ENCODE assay signal across 13 cellular contexts in genomic region chr21:43851593-43851992, GRCh38. TPM values are rescaled to one million over a fixed set of nuclear protein-coding genes. Genes with fewer than 3 reads are reported as not detected.
DNase-seq lines count a peak whose midpoint lies in the region; FAIRE-seq and TF ChIP-seq lines count a peak whose summit lies in the region.
"Had no signal": no experiment of that assay in that cellular context is flagged by ENCODE, and none has a peak within 500 bp of the region (broad histone marks: within the 10 kb centered on the region; RNA-seq: fewer than 3 reads in every experiment).

No MANE protein-coding gene starts in this region.

- H3K4me3 ChIP-seq in A673 (ENCODE audit: low read depth, low read length, poor library complexity, severe bottlenecking) (no peak overlapping the region), H1 (ENCODE audit: extremely low read depth in 1 of 4, insufficient read depth in 2 of 4, low read depth in 3 of 4, low read length in 4 of 4) (no peak overlapping the region), suprapubic skin (no peak overlapping the region)

- TF ChIP-seq CTCF in A673 (conservative IDR thresholded peaks at IDR 0.05; ENCODE audit: low read depth, low read length) = no peak
- TF ChIP-seq CTCF in H1 (IDR thresholded peaks at IDR 0.05; ENCODE audit: control extremely low read depth in 1 of 3, insufficient read depth in 1 of 3, low read depth in 1 of 3, low read length in 3 of 3) = no peak
- TF ChIP-seq CTCF in suprapubic skin (IDR thresholded peaks at IDR 0.05) = no peak

- H3K36me3 ChIP-seq in A673 (ENCODE audit: insufficient read depth, low read length, poor library complexity, severe bottlenecking) (no peaks in the 10 kb centered on the region), H1 (ENCODE audit: control insufficient read depth in 2 of 4, insufficient read depth in 4 of 4, low read length in 3 of 4) (no peaks in the 10 kb centered on the region), suprapubic skin (no peaks in the 10 kb centered on the region)

- TF ChIP-seq RAD21 in H1 (IDR thresholded peaks at IDR 0.05 in 1 of 2, conservative IDR thresholded peaks at IDR 0.05 in 1 of 2; ENCODE audit: low read depth in 2 of 2, low read length in 2 of 2) = no peak

- no TSS peak for BruUV-seq in A673 (replicated peaks; lab: Mats Ljungman, UMichigan)

- no peak overlapping the region for H3K18ac ChIP-seq in H1 (ENCODE audit: extremely low read depth, low read length)

- H4K20me1 ChIP-seq in H1 (replicated peaks in 1 of 2; ENCODE audit: control insufficient read depth in 1 of 2, insufficient read depth in 2 of 2, low read length in 2 of 2) = no peaks in the 10 kb centered on the region

- H3K79me2 ChIP-seq in H1 (ENCODE audit: control insufficient read depth in 1 of 2, insufficient read depth in 2 of 2, low read length in 2 of 2) = no peaks in the 10 kb centered on the region

- H2BK120ac ChIP-seq in H1 (replicated peaks; ENCODE audit: low read depth, low read length) = no peak overlapping the region

- H3K23me2 ChIP-seq in H1 (ENCODE audit: low read depth, low read length) = no peaks in the 10 kb centered on the region

- POLR2A ChIA-PET in A673 (lab: Charles Lee; ENCODE audit: low non-redundant PET) (no interaction called here), H1 (lab: Charles Lee; ENCODE audit: partially characterized antibody) (no interaction called here)

- H3K9ac ChIP-seq in H1 (replicated peaks in 1 of 4; ENCODE audit: extremely low read depth in 1 of 4, low read depth in 3 of 4, low read length in 3 of 4) = no peak overlapping the region

- no peak overlapping the region for H4K5ac ChIP-seq in H1 (ENCODE audit: insufficient read length, low read depth, low read length)

- H3K79me1 ChIP-seq in H1 (ENCODE audit: low read depth, low read length) = no peaks in the 10 kb centered on the region

- H3K4ac ChIP-seq in H1 (replicated peaks; ENCODE audit: insufficient read length, low read depth, low read length) = no peak overlapping the region

- TF ChIP-seq POLR2A in H1 (IDR thresholded peaks at IDR 0.05; ENCODE audit: control extremely low read depth in 1 of 2, low read depth in 2 of 2, low read length in 2 of 2) = no peak
- TF ChIP-seq POLR2A in suprapubic skin (IDR thresholded peaks at IDR 0.05) = no peak

- no peak overlapping the region for H3K56ac ChIP-seq in H1 (replicated peaks; ENCODE audit: insufficient read length, low read depth, low read length)

- 0 out of 2 replicates have a peak overlapping the region, but pooled peaks have one; percentile 29 for H2BK15ac ChIP-seq in H1 (ENCODE audit: low read length)

- H3K9me3 ChIP-seq in A673 (ENCODE audit: low read depth, low read length, poor library complexity, severe bottlenecking) = no peaks in the 10 kb centered on the region
- H3K9me3 ChIP-seq in H1 (ENCODE audit: insufficient read depth in 2 of 2, low read depth in 1 of 2, low read length in 1 of 2) = no peaks in the 10 kb centered on the region; a peak in 1 of 4 replicates
- no peaks in the 10 kb centered on the region for H3K9me3 ChIP-seq in suprapubic skin

- H2BK5ac ChIP-seq in H1 (ENCODE audit: low read depth, low read length) = no peak overlapping the region

- H4K91ac ChIP-seq in H1 (replicated peaks; ENCODE audit: insufficient read length, low read length) = no peak overlapping the region

- no peak overlapping the region for H4K8ac ChIP-seq in H1 (ENCODE audit: extremely low read depth, insufficient read depth, low read length)

- H3K4me1 ChIP-seq in A673 (ENCODE audit: insufficient read depth, low read length, poor library complexity, severe bottlenecking) = no peaks in the 10 kb centered on the region
- no peaks in the 10 kb centered on the region for H3K4me1 ChIP-seq in H1 (replicated peaks in 1 of 4; ENCODE audit: control insufficient read depth in 3 of 4, insufficient read depth in 4 of 4, low read length in 3 of 4)
- peaks cover 6% of the 10 kb centered on the region for H3K4me1 ChIP-seq in suprapubic skin

- no peak overlapping the region for H2AFZ ChIP-seq in H1 (ENCODE audit: low read length)

- H3K14ac ChIP-seq in H1 (ENCODE audit: insufficient read length) = no peak overlapping the region

- H3K27me3 ChIP-seq in A673 (replicated peaks; ENCODE audit: insufficient read depth, low read depth, low read length, poor library complexity) = no peaks in the 10 kb centered on the region
- no peaks in the 10 kb centered on the region for H3K27me3 ChIP-seq in H1 (replicated peaks in 1 of 4; ENCODE audit: control insufficient read depth in 3 of 4, extremely low read depth in 1 of 4, insufficient read depth in 3 of 4, low read length in 3 of 4)
- H3K27me3 ChIP-seq in suprapubic skin = no peaks in the 10 kb centered on the region

- H2AK5ac ChIP-seq in H1 (ENCODE audit: low read depth, low read length) = no peak overlapping the region

- CTCF ChIA-PET in A673 (lab: Charles Lee) (no interaction called here), H1 (lab: Charles Lee; ENCODE audit: partially characterized antibody) (interaction anchor here (1.1 to 10.4 kb wide), 4 partner anchors 14 to 124 kb away, joined by 3 to 73 read pairs (median 4); no protein-coding TSS in a partner anchor)

- WGBS in H1 (ENCODE audit: extremely low coverage in 1 of 2, insufficient coverage in 1 of 2, insufficient read length in 1 of 2, insufficient replicate concordance in 2 of 2, low coverage in 1 of 2, low lambda C conversion rate in 2 of 2, missing lambda C conversion rate in 1 of 2), 2 experiments = 91% methylated on average over 12 of the region's 12 CpGs; no CpG with 5 or more reads in 1 of the 2 experiments
- WGBS in suprapubic skin = 74% methylated on average over 6 of the region's 12 CpGs

- no peak overlapping the region for H3K4me2 ChIP-seq in H1 (ENCODE audit: insufficient read depth in 1 of 2, low read depth in 2 of 2, low read length in 2 of 2)

- H3K23ac ChIP-seq in H1 (ENCODE audit: insufficient read length) = no peak overlapping the region

- H2BK20ac ChIP-seq in H1 (ENCODE audit: low read length) = no peak overlapping the region

- TF ChIP-seq EP300 in H1 (IDR thresholded peaks at IDR 0.05; ENCODE audit: borderline replicate concordance in 1 of 2, low read depth in 2 of 2, low read length in 2 of 2) (no peak), suprapubic skin (IDR thresholded peaks at IDR 0.05) (no peak)

- DNase-seq in A673 (ENCODE audit: low spot score) = peak; percentile 45
- DNase-seq in DMS 273 treated with DMSO at 0.1 percent for 48 hours (lab: John Stamatoyannopoulos, UW) = peak; percentile 28
- DNase-seq in NCI-H2227 (lab: John Stamatoyannopoulos, UW; ENCODE audit: unreplicated experiment) = peak; percentile 71
- DNase-seq in H1 (ENCODE audit: low read depth in 1 of 2, low spot score in 2 of 2) = no peak
- DNase-seq in suprapubic skin (ENCODE audit: low spot score in 2 of 2) = no peak
- no peak for DNase-seq in foreskin melanocyte
- DNase-seq in effector CD4-positive, alpha-beta T cell = no peak
- DNase-seq: H9, Karpas-422, NCI-H1105 treated with DMSO at 0.1 percent for 48 hours, NCI-H774, SHP77 had no signal

- H3K27ac ChIP-seq in A673 (ENCODE audit: low read depth, low read length, poor library complexity, severe bottlenecking) (no peak overlapping the region), H1 (ENCODE audit: low read depth, low read length) (no peak overlapping the region), suprapubic skin (no peak overlapping the region)

- no peak for FAIRE-seq in H1 (lab: Jason Lieb, UNC)
- FAIRE-seq: RCC 7860 had no signal

- no peak overlapping the region for H2BK12ac ChIP-seq in H1 (ENCODE audit: low read depth, low read length)

- intact Hi-C loops in A673 (cut with micrococcal nuclease; ENCODE audit: unreplicated experiment) = no loop called here

TF ChIP-seq in H1, 55 proteins besides CTCF, POLR2A, EP300 and RAD21:
- no peak for TF ChIP-seq KDM5A (IDR thresholded peaks at IDR 0.05; ENCODE audit: low read length)
- no peak for TF ChIP-seq ATF3 (IDR thresholded peaks at IDR 0.05; ENCODE audit: insufficient read depth, low read depth, low read length)
- TF ChIP-seq SUZ12 (IDR thresholded peaks at IDR 0.05; ENCODE audit: low read length) = no peak
- TF ChIP-seq BCL11A (IDR thresholded peaks at IDR 0.05; ENCODE audit: low read depth in 2 of 2, low read length in 2 of 2) = no peak
- no peak for TF ChIP-seq JUN (IDR thresholded peaks at IDR 0.05; ENCODE audit: low read depth, low read length)
- TF ChIP-seq PHF8 (conservative IDR thresholded peaks at IDR 0.05; ENCODE audit: low read depth, low read length) = no peak
- no peak for TF ChIP-seq ZNF274 (IDR thresholded peaks at IDR 0.05; ENCODE audit: borderline replicate concordance, extremely low read depth, low read length)
- TF ChIP-seq TEAD4 (IDR thresholded peaks at IDR 0.05; ENCODE audit: low read depth, low read length) = no peak
- TF ChIP-seq CHD2 (IDR thresholded peaks at IDR 0.05; ENCODE audit: low read length) = no peak
- TF ChIP-seq POLR2AphosphoS5 (IDR thresholded peaks at IDR 0.05; ENCODE audit: low read depth, low read length) = no peak
- TF ChIP-seq CTBP2 (IDR thresholded peaks at IDR 0.05; ENCODE audit: borderline replicate concordance, insufficient read depth, insufficient read length, low read length) = no peak

RNA-seq across cellular contexts. Expression of gene AGPAT3, which starts 13.4 kb away (rescaled TPM):
- total RNA-seq in A673 (2021) = 68.7 and 69.6 TPM in 2 replicates
- total RNA-seq in H1 (2021; fragmentation: NEBNext Ultra II Directional; extraction: Animal tissue kit (Norgen Biotek cat#: 25700)) = 5.8 and 5.9 TPM in 2 replicates
- 6.7 and 7.3 TPM in 2 replicates for polyA plus RNA-seq in H1 (2011; rRNA removed)
- 5.3 TPM for polyA plus RNA-seq in H1 (2011; cell fraction: cytosol; rRNA removed)
- 8.9 TPM for polyA plus RNA-seq in H1 (2011; cell fraction: nucleus; rRNA removed)
- 5.0 to 8.9 TPM (median 7.8 TPM) in 4 replicates for polyA plus RNA-seq in H1 (2012, experiment 1 of 2)
- polyA plus RNA-seq in H1 (2012, experiment 2 of 2) = 4.7 TPM
- polyA plus RNA-seq in H1 (2013, experiment 1 of 2) = 7.3 TPM
- polyA plus RNA-seq in H1 (2013, experiment 2 of 2) = 8.3 TPM
- polyA minus RNA-seq in H1 (2011; rRNA and poly(A)+ RNA removed) = 8.1 and 15.0 TPM in 2 replicates
- 8.5 TPM for polyA minus RNA-seq in H1 (2011; cell fraction: cytosol; rRNA and poly(A)+ RNA removed)
- polyA minus RNA-seq in H1 (2011; cell fraction: nucleus; rRNA and poly(A)+ RNA removed) = 10.8 TPM
- total RNA-seq in suprapubic skin = 10 to 100 TPM; 61.0 to 77.9 (median 69.4) TPM

Comparison
In these comparisons a context has a peak if more than half of its experiments do, and no peak if none do; other contexts are left out.
1. DNase-seq: peak in A673 (single experiment), DMS 273 treated with DMSO at 0.1 percent for 48 hours (single experiment) and NCI-H2227 (single experiment); none in H1 (0 of 2), suprapubic skin (0 of 2), foreskin melanocyte (single experiment) and effector CD4-positive, alpha-beta T cell (single experiment).